Comparison of ENCODE assay signal across 8 cellular contexts in the genomic region with DNA sequence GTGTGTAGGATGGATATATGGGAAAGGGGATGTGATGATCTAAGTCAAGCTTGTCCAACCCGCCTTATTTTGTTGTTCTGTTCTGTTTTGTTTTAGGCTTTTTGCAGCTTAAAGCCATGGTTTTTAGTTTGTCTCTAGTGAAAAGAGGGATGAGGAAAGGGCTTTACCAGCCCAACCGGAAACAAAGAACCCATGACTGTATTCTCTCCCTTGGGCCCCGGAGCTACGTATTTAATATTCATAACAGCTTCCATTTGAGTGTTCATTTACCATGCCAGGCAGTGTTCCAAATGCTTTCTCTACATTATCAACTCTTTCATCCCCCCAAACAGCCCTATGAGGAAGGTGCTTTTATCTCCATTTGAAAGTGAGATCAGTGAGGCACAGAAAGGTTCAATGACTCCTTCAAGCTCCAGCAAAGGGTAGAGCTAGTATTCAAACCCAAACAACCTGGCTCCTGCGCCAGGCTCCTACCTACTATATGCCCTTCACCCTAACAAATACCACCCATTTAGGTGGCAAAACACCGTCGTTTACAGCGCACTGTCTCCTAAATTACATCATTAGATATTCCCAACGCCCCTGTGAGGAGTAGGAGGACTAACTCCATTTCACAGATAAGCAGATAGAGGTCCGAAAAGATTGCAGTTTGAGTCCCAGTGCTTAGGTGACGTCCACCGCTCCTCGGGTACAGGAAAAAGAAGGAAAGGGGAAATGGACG. TPM values are rescaled to one million over a fixed set of nuclear protein-coding genes. Genes with fewer than 3 reads are reported as not detected.
DNase-seq lines count a peak whose midpoint lies in the region; ATAC-seq and TF ChIP-seq lines count a peak whose summit lies in the region.

No MANE protein-coding gene starts in this region.

- H3K27ac ChIP-seq in Panc1 (ENCODE audit: low read length) = peak overlapping the region; percentile 97

- peak; percentile 23 for DNase-seq in stimulated activated CD4-positive, alpha-beta T cell treated with anti-CD3 and anti-CD28 coated beads, Interleukin-4, amount 100 ng/mL, for 24 hours
- no peak for DNase-seq in stimulated activated CD4-positive, alpha-beta T cell treated with anti-CD3 and anti-CD28 coated beads, Interleukin-2, amount 100 ng/mL, for 48 hours
- DNase-seq in Panc1 (ENCODE audit: low read depth, low spot score) = peak; percentile 4
- DNase-seq in dermis blood vessel endothelial cell = peak; percentile 36
- no peak for DNase-seq in epidermal melanocyte (ENCODE audit: insufficient read length, low spot score)
- DNase-seq in central memory CD4-positive, alpha-beta T cell = no peak
- no peak for DNase-seq in activated gamma-delta T cell treated with Interleukin-2 at 50 U/mL for 16 hours

- peak overlapping the region; percentile 72 for H3K9ac ChIP-seq in mucosa of stomach (ENCODE audit: low read length)

- peak overlapping the region; percentile 94 to 97 for H3K4me3 ChIP-seq in Panc1 (ENCODE audit: low read depth in 2 of 2, low read length in 2 of 2)
- peak overlapping the region; percentile 37 for H3K4me3 ChIP-seq in mucosa of stomach (ENCODE audit: low read length)

- in situ Hi-C loops in Panc1 (cut with HindIII; ENCODE audit: low pct_unique_long_range_greater_than_20kb, low sequenced_read_pairs) = no loop called here

- no peak for ATAC-seq in Panc1

- H3K27me3 ChIP-seq in Panc1 (ENCODE audit: control insufficient read depth, insufficient read depth, low read length) (no peaks in the 10 kb centered on the region), mucosa of stomach (ENCODE audit: control insufficient read depth, insufficient read depth, low read length) (no peaks in the 10 kb centered on the region)

- H3K36me3 ChIP-seq in Panc1 (ENCODE audit: control insufficient read depth, insufficient read depth, low read length) (peaks cover 18% of the 10 kb centered on the region), mucosa of stomach (ENCODE audit: control insufficient read depth, insufficient read depth, low read length) (no peaks in the 10 kb centered on the region)

- no peaks in the 10 kb centered on the region for H3K9me3 ChIP-seq in Panc1 (ENCODE audit: control insufficient read depth, insufficient read depth, low read depth, low read length)
- no peaks in the 10 kb centered on the region for H3K9me3 ChIP-seq in mucosa of stomach (ENCODE audit: control insufficient read depth, low read length)

- BruUV-seq in Panc1 (replicated peaks; lab: Mats Ljungman, UMichigan) = no TSS peak

- no peak for TF ChIP-seq CTCF in Panc1 (IDR thresholded peaks at IDR 0.05)

- H3K4me1 ChIP-seq in Panc1 (ENCODE audit: control insufficient read depth, insufficient read depth, low read length) = peaks cover 13% of the 10 kb centered on the region
- H3K4me1 ChIP-seq in mucosa of stomach (ENCODE audit: control insufficient read depth, insufficient read depth, low read length) = peaks cover 18% of the 10 kb centered on the region

- intact Hi-C loops in Panc1 (cut with micrococcal nuclease; ENCODE audit: unreplicated experiment) = no loop called here

- CTCF ChIA-PET in Panc1 (lab: Charles Lee) = no interaction called here

- POLR2A ChIA-PET in Panc1 (lab: Charles Lee) = interaction anchor here (0.6 to 0.7 kb wide), 3 partner anchors 27 to 1040 kb away, joined by 4 to 6 read pairs (median 5); a partner anchor contains a TSS

RNA-seq across cellular contexts. Expression of a gene that starts 27.8 kb away (rescaled TPM):
- total RNA-seq in Panc1 (2021; ENCODE audit: unreplicated experiment) = 16.3 TPM
- polyA plus RNA-seq in Panc1 (2012; ENCODE audit: insufficient read length) = 14.5 TPM
- total RNA-seq in dermis blood vessel endothelial cell = 48.6 and 49.0 TPM in 2 replicates

RNA-seq across cellular contexts. Expression of a gene that starts 43.7 kb away (rescaled TPM):
- total RNA-seq in Panc1 (2021; ENCODE audit: unreplicated experiment) (0.05 TPM), dermis blood vessel endothelial cell (not detected in 2 replicates)
- polyA plus RNA-seq in Panc1 (2012; ENCODE audit: insufficient read length) = not detected

Comparison
In these comparisons a context has a peak if more than half of its experiments do, and no peak if none do; other contexts are left out.
1. DNase-seq: peak in stimulated activated CD4-positive, alpha-beta T cell treated with anti-CD3 and anti-CD28 coated beads, Interleukin-4, amount 100 ng/mL, for 24 hours (single experiment), Panc1 (single experiment) and dermis blood vessel endothelial cell (single experiment); none in stimulated activated CD4-positive, alpha-beta T cell treated with anti-CD3 and anti-CD28 coated beads, Interleukin-2, amount 100 ng/mL, for 48 hours (0 of 2), epidermal melanocyte (single experiment), central memory CD4-positive, alpha-beta T cell (single experiment) and activated gamma-delta T cell treated with Interleukin-2 at 50 U/mL for 16 hours (single experiment).